ENCODE assay signal across 1 cellular context in genomic region chr11:74838188-74838587, GRCh38.
TF ChIP-seq lines count a peak whose summit lies in the region.

No MANE protein-coding gene starts in this region.

TF ChIP-seq in GM23338, 12 proteins besides CTCF, POLR2A, EP300 and RAD21 (continued from another document):
- TF ChIP-seq ZNF462 (CRISPR knock-in tag; IDR thresholded peaks at IDR 0.05) (no peak), POLR2AphosphoS5 (IDR thresholded peaks at IDR 0.05; ENCODE audit: low read depth) (no peak)
- TF ChIP-seq, protein P1, sequence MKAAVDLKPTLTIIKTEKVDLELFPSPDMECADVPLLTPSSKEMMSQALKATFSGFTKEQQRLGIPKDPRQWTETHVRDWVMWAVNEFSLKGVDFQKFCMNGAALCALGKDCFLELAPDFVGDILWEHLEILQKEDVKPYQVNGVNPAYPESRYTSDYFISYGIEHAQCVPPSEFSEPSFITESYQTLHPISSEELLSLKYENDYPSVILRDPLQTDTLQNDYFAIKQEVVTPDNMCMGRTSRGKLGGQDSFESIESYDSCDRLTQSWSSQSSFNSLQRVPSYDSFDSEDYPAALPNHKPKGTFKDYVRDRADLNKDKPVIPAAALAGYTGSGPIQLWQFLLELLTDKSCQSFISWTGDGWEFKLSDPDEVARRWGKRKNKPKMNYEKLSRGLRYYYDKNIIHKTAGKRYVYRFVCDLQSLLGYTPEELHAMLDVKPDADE (IDR thresholded peaks at IDR 0.05): no peak
TF ChIP-seq in GM23338: peak in this region for 0.
